In genomic region chr2:98348066-98348561, GRCh38 we compare ENCODE assay signal across 1 cellular context.
TF ChIP-seq lines count a peak whose summit lies in the region.

No MANE protein-coding gene starts in this region.

TF ChIP-seq in GM23338, 12 proteins besides CTCF, POLR2A, EP300 and RAD21 (continued from another document):
- TF ChIP-seq, protein P1, sequence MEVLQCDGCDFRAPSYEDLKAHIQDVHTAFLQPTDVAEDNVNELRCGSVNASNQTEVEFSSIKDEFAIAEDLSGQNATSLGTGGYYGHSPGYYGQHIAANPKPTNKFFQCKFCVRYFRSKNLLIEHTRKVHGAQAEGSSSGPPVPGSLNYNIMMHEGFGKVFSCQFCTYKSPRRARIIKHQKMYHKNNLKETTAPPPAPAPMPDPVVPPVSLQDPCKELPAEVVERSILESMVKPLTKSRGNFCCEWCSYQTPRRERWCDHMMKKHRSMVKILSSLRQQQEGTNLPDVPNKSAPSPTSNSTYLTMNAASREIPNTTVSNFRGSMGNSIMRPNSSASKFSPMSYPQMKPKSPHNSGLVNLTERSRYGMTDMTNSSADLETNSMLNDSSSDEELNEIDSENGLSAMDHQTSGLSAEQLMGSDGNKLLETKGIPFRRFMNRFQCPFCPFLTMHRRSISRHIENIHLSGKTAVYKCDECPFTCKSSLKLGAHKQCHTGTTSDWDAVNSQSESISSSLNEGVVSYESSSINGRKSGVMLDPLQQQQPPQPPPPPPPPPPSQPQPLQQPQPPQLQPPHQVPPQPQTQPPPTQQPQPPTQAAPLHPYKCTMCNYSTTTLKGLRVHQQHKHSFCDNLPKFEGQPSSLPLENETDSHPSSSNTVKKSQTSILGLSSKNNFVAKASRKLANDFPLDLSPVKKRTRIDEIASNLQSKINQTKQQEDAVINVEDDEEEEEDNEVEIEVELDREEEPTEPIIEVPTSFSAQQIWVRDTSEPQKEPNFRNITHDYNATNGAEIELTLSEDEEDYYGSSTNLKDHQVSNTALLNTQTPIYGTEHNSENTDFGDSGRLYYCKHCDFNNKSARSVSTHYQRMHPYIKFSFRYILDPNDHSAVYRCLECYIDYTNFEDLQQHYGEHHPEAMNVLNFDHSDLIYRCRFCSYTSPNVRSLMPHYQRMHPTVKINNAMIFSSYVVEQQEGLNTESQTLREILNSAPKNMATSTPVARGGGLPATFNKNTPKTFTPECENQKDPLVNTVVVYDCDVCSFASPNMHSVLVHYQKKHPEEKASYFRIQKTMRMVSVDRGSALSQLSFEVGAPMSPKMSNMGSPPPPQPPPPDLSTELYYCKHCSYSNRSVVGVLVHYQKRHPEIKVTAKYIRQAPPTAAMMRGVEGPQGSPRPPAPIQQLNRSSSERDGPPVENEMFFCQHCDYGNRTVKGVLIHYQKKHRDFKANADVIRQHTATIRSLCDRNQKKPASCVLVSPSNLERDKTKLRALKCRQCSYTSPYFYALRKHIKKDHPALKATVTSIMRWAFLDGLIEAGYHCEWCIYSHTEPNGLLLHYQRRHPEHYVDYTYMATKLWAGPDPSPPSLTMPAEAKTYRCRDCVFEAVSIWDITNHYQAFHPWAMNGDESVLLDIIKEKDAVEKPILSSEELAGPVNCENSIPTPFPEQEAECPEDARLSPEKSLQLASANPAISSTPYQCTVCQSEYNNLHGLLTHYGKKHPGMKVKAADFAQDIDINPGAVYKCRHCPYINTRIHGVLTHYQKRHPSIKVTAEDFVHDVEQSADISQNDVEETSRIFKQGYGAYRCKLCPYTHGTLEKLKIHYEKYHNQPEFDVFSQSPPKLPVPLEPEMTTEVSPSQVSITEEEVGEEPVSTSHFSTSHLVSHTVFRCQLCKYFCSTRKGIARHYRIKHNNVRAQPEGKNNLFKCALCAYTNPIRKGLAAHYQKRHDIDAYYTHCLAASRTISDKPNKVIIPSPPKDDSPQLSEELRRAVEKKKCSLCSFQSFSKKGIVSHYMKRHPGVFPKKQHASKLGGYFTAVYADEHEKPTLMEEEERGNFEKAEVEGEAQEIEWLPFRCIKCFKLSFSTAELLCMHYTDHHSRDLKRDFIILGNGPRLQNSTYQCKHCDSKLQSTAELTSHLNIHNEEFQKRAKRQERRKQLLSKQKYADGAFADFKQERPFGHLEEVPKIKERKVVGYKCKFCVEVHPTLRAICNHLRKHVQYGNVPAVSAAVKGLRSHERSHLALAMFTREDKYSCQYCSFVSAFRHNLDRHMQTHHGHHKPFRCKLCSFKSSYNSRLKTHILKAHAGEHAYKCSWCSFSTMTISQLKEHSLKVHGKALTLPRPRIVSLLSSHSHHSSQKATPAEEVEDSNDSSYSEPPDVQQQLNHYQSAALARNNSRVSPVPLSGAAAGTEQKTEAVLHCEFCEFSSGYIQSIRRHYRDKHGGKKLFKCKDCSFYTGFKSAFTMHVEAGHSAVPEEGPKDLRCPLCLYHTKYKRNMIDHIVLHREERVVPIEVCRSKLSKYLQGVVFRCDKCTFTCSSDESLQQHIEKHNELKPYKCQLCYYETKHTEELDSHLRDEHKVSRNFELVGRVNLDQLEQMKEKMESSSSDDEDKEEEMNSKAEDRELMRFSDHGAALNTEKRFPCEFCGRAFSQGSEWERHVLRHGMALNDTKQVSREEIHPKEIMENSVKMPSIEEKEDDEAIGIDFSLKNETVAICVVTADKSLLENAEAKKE (CRISPR knock-in tag; IDR thresholded peaks at IDR 0.05) = no peak
- no peak for TF ChIP-seq JUNB (IDR thresholded peaks at IDR 0.05; ENCODE audit: unreplicated experiment)
- TF ChIP-seq, protein P2, sequence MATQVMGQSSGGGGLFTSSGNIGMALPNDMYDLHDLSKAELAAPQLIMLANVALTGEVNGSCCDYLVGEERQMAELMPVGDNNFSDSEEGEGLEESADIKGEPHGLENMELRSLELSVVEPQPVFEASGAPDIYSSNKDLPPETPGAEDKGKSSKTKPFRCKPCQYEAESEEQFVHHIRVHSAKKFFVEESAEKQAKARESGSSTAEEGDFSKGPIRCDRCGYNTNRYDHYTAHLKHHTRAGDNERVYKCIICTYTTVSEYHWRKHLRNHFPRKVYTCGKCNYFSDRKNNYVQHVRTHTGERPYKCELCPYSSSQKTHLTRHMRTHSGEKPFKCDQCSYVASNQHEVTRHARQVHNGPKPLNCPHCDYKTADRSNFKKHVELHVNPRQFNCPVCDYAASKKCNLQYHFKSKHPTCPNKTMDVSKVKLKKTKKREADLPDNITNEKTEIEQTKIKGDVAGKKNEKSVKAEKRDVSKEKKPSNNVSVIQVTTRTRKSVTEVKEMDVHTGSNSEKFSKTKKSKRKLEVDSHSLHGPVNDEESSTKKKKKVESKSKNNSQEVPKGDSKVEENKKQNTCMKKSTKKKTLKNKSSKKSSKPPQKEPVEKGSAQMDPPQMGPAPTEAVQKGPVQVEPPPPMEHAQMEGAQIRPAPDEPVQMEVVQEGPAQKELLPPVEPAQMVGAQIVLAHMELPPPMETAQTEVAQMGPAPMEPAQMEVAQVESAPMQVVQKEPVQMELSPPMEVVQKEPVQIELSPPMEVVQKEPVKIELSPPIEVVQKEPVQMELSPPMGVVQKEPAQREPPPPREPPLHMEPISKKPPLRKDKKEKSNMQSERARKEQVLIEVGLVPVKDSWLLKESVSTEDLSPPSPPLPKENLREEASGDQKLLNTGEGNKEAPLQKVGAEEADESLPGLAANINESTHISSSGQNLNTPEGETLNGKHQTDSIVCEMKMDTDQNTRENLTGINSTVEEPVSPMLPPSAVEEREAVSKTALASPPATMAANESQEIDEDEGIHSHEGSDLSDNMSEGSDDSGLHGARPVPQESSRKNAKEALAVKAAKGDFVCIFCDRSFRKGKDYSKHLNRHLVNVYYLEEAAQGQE (IDR thresholded peaks at IDR 0.05; ENCODE audit: unreplicated experiment) = no peak
- no peak for TF ChIP-seq STAT1 (IDR thresholded peaks at IDR 0.05; ENCODE audit: unreplicated experiment)
- no peak for TF ChIP-seq ZNF331 (CRISPR knock-in tag; IDR thresholded peaks at IDR 0.05; ENCODE audit: low read depth)
- TF ChIP-seq EZH2phosphoT487 (IDR thresholded peaks at IDR 0.05; ENCODE audit: unreplicated experiment) = no peak
- no peak for TF ChIP-seq EZH2 (IDR thresholded peaks at IDR 0.05; ENCODE audit: low read depth, unreplicated experiment)
- no peak for TF ChIP-seq ZNF114 (CRISPR knock-in tag; IDR thresholded peaks at IDR 0.05)
- no peak for TF ChIP-seq POLR2AphosphoS5 (IDR thresholded peaks at IDR 0.05; ENCODE audit: low read depth)
